Comparison of ENCODE assay signal across 9 cellular contexts in the genomic region with DNA sequence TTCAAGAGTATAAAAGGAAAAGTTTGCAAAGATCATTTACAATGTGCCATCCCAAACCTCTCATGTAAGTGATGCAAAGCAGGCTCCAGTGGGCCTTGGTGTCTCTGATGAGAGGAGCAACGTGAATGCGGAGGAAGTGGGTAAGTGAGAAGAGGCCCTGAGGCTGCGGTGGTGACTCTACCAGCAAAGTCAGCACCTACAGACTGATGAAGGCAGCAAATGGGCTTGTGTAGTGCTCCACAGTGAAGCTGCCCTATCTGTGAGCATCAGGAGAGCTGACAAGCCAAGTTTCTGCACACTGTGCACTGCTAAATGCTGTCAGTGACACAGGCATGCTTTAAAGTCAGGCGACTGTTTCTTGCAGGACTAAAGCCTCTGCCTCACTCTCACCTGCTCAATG. TPM values are rescaled to one million over a fixed set of nuclear protein-coding genes. Genes with fewer than 3 reads are reported as not detected.
DNase-seq lines count a peak whose midpoint lies in the region; FAIRE-seq and TF ChIP-seq lines count a peak whose summit lies in the region.
"Had no signal": no experiment of that assay in that cellular context is flagged by ENCODE, and none has a peak within 500 bp of the region (broad histone marks: within the 10 kb centered on the region; RNA-seq: fewer than 3 reads in every experiment).

No MANE protein-coding gene starts in this region.

- H3K79me2 ChIP-seq in Loucy (ENCODE audit: insufficient read depth, low read length) (no peaks in the 10 kb centered on the region), trophoblast cell (ENCODE audit: control insufficient read depth, insufficient read depth, low read length, poor library complexity) (no peaks in the 10 kb centered on the region)

- H2BK12ac ChIP-seq in trophoblast cell (ENCODE audit: low read length) = no peak overlapping the region

- no peak overlapping the region for H4K91ac ChIP-seq in trophoblast cell (ENCODE audit: low read depth, low read length)

- H3K14ac ChIP-seq in trophoblast cell (ENCODE audit: low read length) = no peak overlapping the region

- no peaks in the 10 kb centered on the region for H3F3A ChIP-seq in Loucy (ENCODE audit: low read depth)

- H3K36me3 ChIP-seq in Loucy (ENCODE audit: insufficient read depth, low read length) = no peaks in the 10 kb centered on the region
- no peaks in the 10 kb centered on the region for H3K36me3 ChIP-seq in trophoblast cell (ENCODE audit: control insufficient read depth in 1 of 2, insufficient read depth in 2 of 2, low read length in 2 of 2)
- H3K36me3 ChIP-seq: pancreas had no signal

- no peak overlapping the region for H3K4ac ChIP-seq in trophoblast cell (ENCODE audit: low read depth, low read length)

- TF ChIP-seq CTCF in Loucy (conservative IDR thresholded peaks at IDR 0.05; ENCODE audit: low read length) = no peak

- H3K23ac ChIP-seq in trophoblast cell (ENCODE audit: low read length) = no peak overlapping the region

- no peak overlapping the region for H4K8ac ChIP-seq in trophoblast cell (ENCODE audit: low read depth, low read length)

- peak; percentile 86 for FAIRE-seq in GM12892 (lab: Jason Lieb, UNC)
- FAIRE-seq: pancreas had no signal

- H3K4me3 ChIP-seq in Loucy (ENCODE audit: low read length, poor library complexity, severe bottlenecking) (no peak overlapping the region), trophoblast cell (ENCODE audit: low read depth, low read length) (no peak overlapping the region)
- H3K4me3 ChIP-seq: pancreas had no signal

- H3K18ac ChIP-seq in trophoblast cell (ENCODE audit: low read length) = no peak overlapping the region

- H3K27ac ChIP-seq in trophoblast cell (ENCODE audit: low read depth, low read length) = no peak overlapping the region
- H3K27ac ChIP-seq: pancreas had no signal

- no peaks in the 10 kb centered on the region for H3K79me1 ChIP-seq in trophoblast cell (ENCODE audit: low read length)

- TF ChIP-seq POLR2A in GM12892 (IDR thresholded peaks at IDR 0.05; ENCODE audit: low read depth, low read length) = peak; percentile 71; the same call in 1 of the 2 replicates

- peak overlapping the region; percentile 32 for H3K9ac ChIP-seq in Loucy (ENCODE audit: low read depth, low read length, poor library complexity, severe bottlenecking)
- H3K9ac ChIP-seq in trophoblast cell (ENCODE audit: low read length) = no peak overlapping the region

- H3K4me2 ChIP-seq in Loucy (ENCODE audit: low read depth, low read length, poor library complexity, severe bottlenecking) (peak overlapping the region; percentile 19), trophoblast cell (ENCODE audit: low read length) (no peak overlapping the region)

- H3K9me3 ChIP-seq in Loucy (ENCODE audit: insufficient read depth, low read depth, low read length) = no peaks in the 10 kb centered on the region
- H3K9me3 ChIP-seq in trophoblast cell (ENCODE audit: insufficient read depth, low read depth, low read length) = peaks cover 2% of the 10 kb centered on the region
- H3K9me3 ChIP-seq: pancreas had no signal

- no peak overlapping the region for H4K12ac ChIP-seq in trophoblast cell (ENCODE audit: low read depth, low read length)

- no CpG with 5 or more reads among the region's 4 CpGs for WGBS in trophoblast cell (ENCODE audit: extremely low coverage, insufficient coverage, insufficient read length)

- H2AFZ ChIP-seq in Loucy (ENCODE audit: low read length) (peak overlapping the region; percentile 29), trophoblast cell (ENCODE audit: insufficient read depth, low read length, poor library complexity) (no peak overlapping the region)

- DNase-seq in GM12892 (ENCODE audit: insufficient read length) (no peak), trophoblast cell (no peak), HT-29 (ENCODE audit: low spot score) (no peak), midbrain (lab: John Stamatoyannopoulos, UW) (no peak), HPDE6-E6E7 (ENCODE audit: extremely low spot score) (no peak)
- peak; percentile 56 to 57 for DNase-seq in activated T-helper 1 cell treated with anti-CD3 and anti-CD28 coated beads, Interleukin-2, amount 50 U/mL, for 16 hours (ENCODE audit: low read depth in 1 of 2, low spot score in 1 of 2)
- peak; percentile 39 to 49 for DNase-seq in stimulated activated CD4-positive, alpha-beta T cell treated with anti-CD3 and anti-CD28 coated beads, Interleukin-1b, Interleukin-23, amount 100 ng/mL, for 1 hour (ENCODE audit: low read depth in 2 of 2)
- DNase-seq: pancreas had no signal

- no peaks in the 10 kb centered on the region for H3K9me2 ChIP-seq in Loucy (replicated peaks; ENCODE audit: low read depth, low read length)

- H3K4me1 ChIP-seq in Loucy (ENCODE audit: insufficient read depth, low read length, poor library complexity, severe bottlenecking) = peaks cover 38% of the 10 kb centered on the region
- no peaks in the 10 kb centered on the region for H3K4me1 ChIP-seq in trophoblast cell (ENCODE audit: control insufficient read depth in 1 of 2, insufficient read depth in 2 of 2, low read length in 2 of 2)
- H3K4me1 ChIP-seq: pancreas had no signal

- H2BK120ac ChIP-seq in trophoblast cell (ENCODE audit: insufficient read depth, low read length, poor library complexity) = no peak overlapping the region

- no peak overlapping the region for H2BK5ac ChIP-seq in trophoblast cell (ENCODE audit: low read depth, low read length, poor library complexity)

- H4K20me1 ChIP-seq in Loucy (ENCODE audit: insufficient read depth, low read length, poor library complexity, severe bottlenecking) = no peaks in the 10 kb centered on the region

- H3K27me3 ChIP-seq in Loucy (ENCODE audit: insufficient read depth, low read length, poor library complexity, severe bottlenecking) (no peaks in the 10 kb centered on the region), trophoblast cell (ENCODE audit: insufficient read depth, low read length) (no peaks in the 10 kb centered on the region)
- H3K27me3 ChIP-seq: pancreas had no signal

- H2AK5ac ChIP-seq in trophoblast cell (ENCODE audit: low read length) = no peak overlapping the region

RNA-seq across cellular contexts. Expression of gene RAP1A, which starts 15.6 kb away (rescaled TPM):
- polyA plus RNA-seq in GM12892 (2012; ENCODE audit: missing spikeins) = 255 TPM
- 43.4 and 43.6 TPM in 2 replicates for polyA plus RNA-seq in trophoblast cell (2013)
- total RNA-seq in HT-29 (2014; rRNA removed; shearing (Covaris generic)) = 4.1 and 4.2 TPM in 2 replicates

Comparison
In these comparisons a context has a peak if more than half of its experiments do, and no peak if none do; other contexts are left out.
1. DNase-seq: peak in activated T-helper 1 cell treated with anti-CD3 and anti-CD28 coated beads, Interleukin-2, amount 50 U/mL, for 16 hours (2 of 2) and stimulated activated CD4-positive, alpha-beta T cell treated with anti-CD3 and anti-CD28 coated beads, Interleukin-1b, Interleukin-23, amount 100 ng/mL, for 1 hour (2 of 2); none in GM12892 (single experiment), trophoblast cell (0 of 2), HT-29 (single experiment), midbrain (single experiment) and HPDE6-E6E7 (single experiment).